In genomic region chr17:76561799-76562268, GRCh38 we compare ENCODE assay signal across 9 cellular contexts. TPM values are rescaled to one million over a fixed set of nuclear protein-coding genes. Genes with fewer than 3 reads are reported as not detected.
DNase-seq lines count a peak whose midpoint lies in the region; ATAC-seq, FAIRE-seq and TF ChIP-seq lines count a peak whose summit lies in the region.
"Had no signal": no experiment of that assay in that cellular context is flagged by ENCODE, and none has a peak within 500 bp of the region (broad histone marks: within the 10 kb centered on the region; RNA-seq: fewer than 3 reads in every experiment).

No MANE protein-coding gene starts in this region.

- in situ Hi-C loops in IMR-90 (cut with MboI; ENCODE audit: low sequenced_read_pairs) (no loop called here), K562 (cut with MboI) (no loop called here)

- H4K91ac ChIP-seq in IMR-90 (ENCODE audit: insufficient read depth, low read depth, low read length), result no peak overlapping the region

- H3K56ac ChIP-seq in IMR-90 (ENCODE audit: extremely low read depth, insufficient read depth, low read length), result no peak overlapping the region

- peak overlapping the region in 7 of 11 experiments; percentile 13 to 99 (median 93); a peak in 7 of 22 replicates for H3K9ac ChIP-seq in BLaER1 treated with 17β-estradiol and CSF1 and Interleukin-3, amounts not matched to agents 10 nM and 100 nM
- H3K9ac ChIP-seq in IMR-90 (ENCODE audit: low read depth, low read length), result no peak overlapping the region
- peak overlapping the region; percentile 82 to 95 for H3K9ac ChIP-seq in K562 (ENCODE audit: insufficient read depth in 1 of 2, low read depth in 2 of 2, low read length in 2 of 2)

- H3K79me1 ChIP-seq in IMR-90 (ENCODE audit: low read depth in 1 of 2, low read length in 2 of 2), result peaks cover 12 to 68% of the 10 kb centered on the region in 2 experiments

- no peak overlapping the region for H2BK120ac ChIP-seq in IMR-90 (ENCODE audit: low read depth, low read length)

- H3K23ac ChIP-seq in IMR-90 (ENCODE audit: low read depth, low read length), result peak overlapping the region; percentile 33; the same call in 1 of the 2 replicates

- TF ChIP-seq RAD21 in IMR-90 (IDR thresholded peaks at IDR 0.05; ENCODE audit: low read length) (no peak), K562 (CRISPR knock-in tag; conservative IDR thresholded peaks at IDR 0.05 in 1 of 2, IDR thresholded peaks at IDR 0.05 in 1 of 2) (no peak)

- H3K9me1 ChIP-seq in IMR-90 (ENCODE audit: insufficient read depth, low read length) (peaks cover 12% of the 10 kb centered on the region), K562 (ENCODE audit: control insufficient read depth, insufficient read depth, low read length) (no peaks in the 10 kb centered on the region)

- no peak overlapping the region for H2AK9ac ChIP-seq in IMR-90 (replicated peaks; ENCODE audit: low read depth, low read length, poor library complexity)

- H4K20me1 ChIP-seq in BLaER1 treated with 17β-estradiol and CSF1 and Interleukin-3, amounts not matched to agents 10 nM and 100 nM, result peaks cover 73 to 88% (median 84%) of the 10 kb centered on the region in 11 experiments
- peaks cover 75% of the 10 kb centered on the region for H4K20me1 ChIP-seq in IMR-90 (ENCODE audit: insufficient read depth, low read length)
- H4K20me1 ChIP-seq in K562 (replicated peaks; ENCODE audit: control insufficient read depth, insufficient read depth, low read length), result peaks cover 36% of the 10 kb centered on the region

- no peak overlapping the region; a peak in 1 of 4 replicates for H4K8ac ChIP-seq in IMR-90 (ENCODE audit: low read depth in 2 of 2, low read length in 2 of 2)

- 0 out of 2 replicates have a peak overlapping the region, but pooled peaks have one; percentile 20 for H3K14ac ChIP-seq in IMR-90 (replicated peaks; ENCODE audit: low read depth, low read length)

- no peaks in the 10 kb centered on the region for H3K9me3 ChIP-seq in BLaER1 treated with 17β-estradiol and CSF1 and Interleukin-3, amounts not matched to agents 10 nM and 100 nM (replicated peaks in 1 of 11)
- no peaks in the 10 kb centered on the region for H3K9me3 ChIP-seq in IMR-90 (ENCODE audit: control insufficient read depth, insufficient read depth, low read length)
- H3K9me3 ChIP-seq in K562 (replicated peaks; ENCODE audit: control insufficient read depth, insufficient read depth, low read depth, low read length), result no peaks in the 10 kb centered on the region
- no peaks in the 10 kb centered on the region for H3K9me3 ChIP-seq in mesodermal cell (ENCODE audit: control insufficient read depth, low read length)

- BruUV-seq in IMR-90 (replicated peaks; lab: Mats Ljungman, UMichigan), result no TSS peak
- no TSS peak for BruUV-seq in K562 (replicated peaks; lab: Mats Ljungman, UMichigan)

- ATAC-seq in IMR-90 (ENCODE audit: low read depth) (no peak), K562 (no peak)

- H3K36me3 ChIP-seq in BLaER1 treated with 17β-estradiol and CSF1 and Interleukin-3, amounts not matched to agents 10 nM and 100 nM, result peaks cover 46 to 84% (median 76%) of the 10 kb centered on the region in 11 experiments
- H3K36me3 ChIP-seq in IMR-90 (ENCODE audit: control insufficient read depth, insufficient read depth, low read length), result peaks cover 31% of the 10 kb centered on the region
- H3K36me3 ChIP-seq in K562 (ENCODE audit: control insufficient read depth, insufficient read depth, low read length), result peaks cover 77% of the 10 kb centered on the region
- peaks cover 71% of the 10 kb centered on the region for H3K36me3 ChIP-seq in mesodermal cell (ENCODE audit: control insufficient read depth, insufficient read depth, low read length)

- H3K4me1 ChIP-seq in BLaER1 treated with 17β-estradiol and CSF1 and Interleukin-3, amounts not matched to agents 10 nM and 100 nM, result peaks cover 46 to 69% (median 57%) of the 10 kb centered on the region in 10 experiments
- H3K4me1 ChIP-seq in IMR-90 (ENCODE audit: control insufficient read depth, insufficient read depth, low read length), result peaks cover 17% of the 10 kb centered on the region
- peaks cover 26 to 30% of the 10 kb centered on the region in 2 experiments for H3K4me1 ChIP-seq in K562 (replicated peaks in 1 of 2; ENCODE audit: control insufficient read depth in 2 of 2, insufficient read depth in 2 of 2, low read length in 2 of 2)
- peaks cover 26% of the 10 kb centered on the region for H3K4me1 ChIP-seq in mesodermal cell (ENCODE audit: control insufficient read depth, insufficient read depth, low read length, poor library complexity, severe bottlenecking)

- no peaks in the 10 kb centered on the region for H3K27me3 ChIP-seq in BLaER1 treated with 17β-estradiol and CSF1 and Interleukin-3, amounts not matched to agents 10 nM and 100 nM
- no peaks in the 10 kb centered on the region for H3K27me3 ChIP-seq in IMR-90 (ENCODE audit: control insufficient read depth, insufficient read depth, low read length)
- no peaks in the 10 kb centered on the region for H3K27me3 ChIP-seq in K562 (ENCODE audit: control insufficient read depth in 2 of 2, insufficient read depth in 2 of 2, low read length in 2 of 2)

- TF ChIP-seq POLR2A in IMR-90 (IDR thresholded peaks at IDR 0.05; ENCODE audit: low read depth, low read length) (no peak), K562 (conservative IDR thresholded peaks at IDR 0.05) (no peak; the same call in 1 of the 2 replicates)

- dilution Hi-C loops in IMR-90 (cut with HindIII; ENCODE audit: low sequenced_read_pairs, unreplicated experiment), result no loop called here

- H2BK15ac ChIP-seq in IMR-90 (ENCODE audit: low read depth, low read length), result no peak overlapping the region

- POLR2A ChIA-PET in IMR-90 (lab: Charles Lee; ENCODE audit: unreplicated experiment), result interaction anchor here (1.0 kb wide), 1 partner anchor 21 kb away, joined by 3 read pairs; no protein-coding TSS in a partner anchor
- POLR2A ChIA-PET in K562 (lab: Yijun Ruan, JAX), result interaction anchor here (0.7 to 5.8 kb wide), 5 partner anchors 10 to 135 kb away, joined by 3 to 38 read pairs (median 3); no protein-coding TSS in a partner anchor

- FAIRE-seq in K562 (lab: Jason Lieb, UNC), result no peak

- no peak overlapping the region for H2AFZ ChIP-seq in IMR-90 (replicated peaks; ENCODE audit: low read length, poor library complexity)
- no peak overlapping the region for H2AFZ ChIP-seq in K562 (ENCODE audit: low read depth, low read length)

- H3K27ac ChIP-seq in BLaER1 treated with 17β-estradiol and CSF1 and Interleukin-3, amounts not matched to agents 10 nM and 100 nM, result no peak overlapping the region
- H3K27ac ChIP-seq in IMR-90 (ENCODE audit: insufficient read depth, low read length) (peak overlapping the region; percentile 66; the same call in 1 of the 2 replicates), K562 (ENCODE audit: extremely low read depth, low read depth, low read length) (peak overlapping the region; percentile 94; the same call in 2 of the 3 replicates), mesodermal cell (ENCODE audit: low read depth, low read length, severe bottlenecking) (peak overlapping the region; percentile 17)

- H2BK5ac ChIP-seq in IMR-90 (ENCODE audit: low read depth, low read length, poor library complexity, severe bottlenecking), result peak overlapping the region; percentile 72

- H4K5ac ChIP-seq in IMR-90 (ENCODE audit: low read depth, low read length), result no peak overlapping the region

- peak overlapping the region; percentile 18; the same call in 1 of the 2 replicates for H2AK5ac ChIP-seq in IMR-90 (ENCODE audit: low read depth, low read length)

- no peak for TF ChIP-seq EP300 in K562 (IDR thresholded peaks at IDR 0.05; ENCODE audit: low read length)

- H3K4ac ChIP-seq in IMR-90 (ENCODE audit: low read depth, low read length), result peak overlapping the region; percentile 17

- H3K4me2 ChIP-seq in BLaER1 treated with 17β-estradiol and CSF1 and Interleukin-3, amounts not matched to agents 10 nM and 100 nM, result peak overlapping the region; percentile 78 to 96 (median 90); a peak in 21 of 22 replicates
- H3K4me2 ChIP-seq in IMR-90 (ENCODE audit: low read depth, low read length) (peak overlapping the region; percentile 37), K562 (ENCODE audit: insufficient read depth, low read length) (peak overlapping the region; percentile 95)

- peak overlapping the region in 1 of 10 experiments; percentile 4; a peak in 1 of 20 replicates for H3K4me3 ChIP-seq in BLaER1 treated with 17β-estradiol and CSF1 and Interleukin-3, amounts not matched to agents 10 nM and 100 nM
- H3K4me3 ChIP-seq in IMR-90 (ENCODE audit: insufficient read depth, low read depth, low read length) (no peak overlapping the region), K562 (peak overlapping the region; percentile 57), mesodermal cell (ENCODE audit: extremely low read depth, insufficient read depth, low read length, poor library complexity, severe bottlenecking) (no peak overlapping the region)

- H3K18ac ChIP-seq in IMR-90 (ENCODE audit: low read depth, low read length), result 0 out of 2 replicates have a peak overlapping the region, but pooled peaks have one; percentile 1

- CTCF ChIA-PET in IMR-90 (lab: Yijun Ruan, JAX), result interaction anchor here (1.1 to 2.1 kb wide), 2 partner anchors 21 to 62 kb away, joined by 4 to 5 read pairs; no protein-coding TSS in a partner anchor
- CTCF ChIA-PET in K562 (lab: Yijun Ruan, JAX; ENCODE audit: low intra/inter-chr PET ratio), result no interaction called here

- no peak for TF ChIP-seq CTCF in IMR-90 (conservative IDR thresholded peaks at IDR 0.05; ENCODE audit: low read depth, low read length)
- TF ChIP-seq CTCF in K562 (IDR thresholded peaks at IDR 0.05 in 2 of 3, conservative IDR thresholded peaks at IDR 0.05 in 1 of 3; ENCODE audit: insufficient read depth in 2 of 3, low read depth in 1 of 3, low read length in 3 of 3), result no peak

- DNase-seq in IMR-90, result no peak
- DNase-seq in K562 (ENCODE audit: extremely low read depth in 1 of 4, low spot score in 3 of 4), result no peak
- DNase-seq in DMS114 treated with DMSO at 0.1 percent for 48 hours (lab: John Stamatoyannopoulos, UW; ENCODE audit: unreplicated experiment), result no peak
- DNase-seq in hypothalamus (lab: John Stamatoyannopoulos, UW), result no peak
- DNase-seq in NCI-H82 (lab: John Stamatoyannopoulos, UW), result no peak
- no peak for DNase-seq in C1 segment of cervical spinal cord (lab: John Stamatoyannopoulos, UW)

- intact Hi-C loops in IMR-90 (cut with micrococcal nuclease), result loop anchor here (1.0 kb wide), 1 partner anchor 61 kb away; no protein-coding TSS in a partner anchor
- intact Hi-C loops in K562 (cut with micrococcal nuclease), result no loop called here

- no peak overlapping the region for H2BK20ac ChIP-seq in IMR-90 (ENCODE audit: low read depth, low read length)

- H3K79me2 ChIP-seq in K562 (ENCODE audit: control insufficient read depth, insufficient read depth, low read length), result peaks cover 69% of the 10 kb centered on the region

- 14% methylated on average over 1 of the region's 5 CpGs; no CpG with 5 or more reads in 1 of the 2 experiments for WGBS in IMR-90 (ENCODE audit: extremely low coverage in 2 of 2, insufficient read length in 1 of 2), 2 experiments
- 11% methylated on average over 5 of the region's 5 CpGs for WGBS in K562 (ENCODE audit: insufficient coverage, low coverage, missing lambda C conversion rate)
- WGBS in mesodermal cell (ENCODE audit: insufficient coverage in 2 of 2), 2 experiments, result 78 to 96% methylated on average over 3 to 4 of the region's 5 CpGs

RNA-seq across cellular contexts. Expression of gene PRCD, which starts 22.0 kb away (rescaled TPM):
- total RNA-seq in IMR-90 (2012; rRNA removed) (under 0.01 TPM in 1 of 2 replicates, not detected in the other), K562 (2014; rRNA removed) (not detected in 2 replicates), K562 (2014; rRNA removed; fragmentation: Illumina TruSeq; extraction: Trizol) (not detected in 2 replicates), K562 (2015; rRNA removed; fragmentation: Illumina TruSeq; extraction: Trizol) (not detected in 2 replicates), K562 (2021) (0.27 TPM in 1 of 2 replicates, not detected in the other)
- polyA plus RNA-seq in IMR-90 (2012; rRNA removed) (0.32 TPM in 2 replicates), K562 (2011; rRNA removed) (0.20 and 0.39 TPM in 2 replicates), K562 (2014; fragmentation: Illumina TruSeq; extraction: Trizol) (not detected in 2 replicates), K562 (2014; fragmentation: Nextera tagmentation; extraction: Ambion mirVana) (under 1 TPM in 1 of 2 experiments, not detected in 1; 0.25 TPM), K562 (2014; rRNA removed) (0.21 TPM in 1 of 2 replicates, not detected in the other)
- 0.24 and 0.26 TPM in 2 replicates for polyA plus RNA-seq in IMR-90 (2012; cell fraction: cytosol; rRNA removed)
- polyA plus RNA-seq in IMR-90 (2012; cell fraction: nucleus; rRNA removed; ENCODE audit: low replicate concordance), result 1.4 and 3.8 TPM in 2 replicates
- 0.14 TPM in 1 of 2 replicates, not detected in the other for total RNA-seq in K562 (2011; cell fraction: chromatin; rRNA removed; ENCODE audit: low replicate concordance)
- total RNA-seq in K562 (2011; cell fraction: nucleolus; rRNA removed), result not detected in 2 replicates
- total RNA-seq in K562 (2011; cell fraction: nucleoplasm; rRNA removed), result not detected in 2 replicates
- polyA plus RNA-seq in K562 (2011; cell fraction: cytosol; rRNA removed), result not detected in 2 replicates
- polyA plus RNA-seq in K562 (2011; cell fraction: nucleus; rRNA removed), result 0.10 and 0.13 TPM in 2 replicates
- polyA plus RNA-seq in K562 (2012), result 0.26 and 0.65 TPM in 2 replicates
- 0.07 TPM in 1 of 2 replicates, not detected in the other for polyA minus RNA-seq in K562 (2011; rRNA and poly(A)+ RNA removed)
- polyA minus RNA-seq in K562 (2011; cell fraction: cytosol; rRNA and poly(A)+ RNA removed), result not detected in 2 replicates
- polyA minus RNA-seq in K562 (2011; cell fraction: nucleus; rRNA and poly(A)+ RNA removed), result not detected in 2 replicates
- polyA plus RNA-seq in mesodermal cell (2013, experiment 1 of 2), result 5.8 TPM
- 9.9 TPM for polyA plus RNA-seq in mesodermal cell (2013, experiment 2 of 2)
- total RNA-seq: T-helper 1 cell treated with Interleukin-12 subunit alpha and Interleukin-12 subunit beta and Interleukin-4 antibody, amounts not matched to agents 30 ng/mL and 1 ng/mL, for 36 hours had no signal

RNA-seq across cellular contexts. Expression of gene ST6GALNAC2, which starts 23.8 kb away (rescaled TPM):
- not detected in 2 replicates for total RNA-seq in IMR-90 (2012; rRNA removed)
- 0.10 TPM in 1 of 2 replicates, not detected in the other for polyA plus RNA-seq in IMR-90 (2012; rRNA removed)
- 0.06 and 0.18 TPM in 2 replicates for polyA plus RNA-seq in IMR-90 (2012; cell fraction: cytosol; rRNA removed)
- 0.03 and 0.25 TPM in 2 replicates for polyA plus RNA-seq in IMR-90 (2012; cell fraction: nucleus; rRNA removed; ENCODE audit: low replicate concordance)
- not detected in 2 replicates for total RNA-seq in K562 (2011; cell fraction: chromatin; rRNA removed; ENCODE audit: low replicate concordance)
- not detected in 2 replicates for total RNA-seq in K562 (2011; cell fraction: nucleolus; rRNA removed)
- total RNA-seq in K562 (2011; cell fraction: nucleoplasm; rRNA removed), result not detected in 2 replicates
- total RNA-seq in K562 (2014; rRNA removed), result not detected in 2 replicates
- total RNA-seq in K562 (2014; rRNA removed; fragmentation: Illumina TruSeq; extraction: Trizol), result not detected in 2 replicates
- not detected in 2 replicates for total RNA-seq in K562 (2015; rRNA removed; fragmentation: Illumina TruSeq; extraction: Trizol)
- total RNA-seq in K562 (2021), result not detected in 2 replicates
- polyA plus RNA-seq in K562 (2011; rRNA removed), result not detected in 2 replicates
- polyA plus RNA-seq in K562 (2011; cell fraction: cytosol; rRNA removed), result not detected in 2 replicates
- polyA plus RNA-seq in K562 (2011; cell fraction: nucleus; rRNA removed), result not detected in 2 replicates
- polyA plus RNA-seq in K562 (2012), result not detected in 2 replicates
- polyA plus RNA-seq in K562 (2014; fragmentation: Illumina TruSeq; extraction: Trizol), result 0.18 TPM in 1 of 2 replicates, not detected in the other
- polyA plus RNA-seq in K562 (2014; fragmentation: Nextera tagmentation; extraction: Ambion mirVana), result not detected
- polyA plus RNA-seq in K562 (2014; rRNA removed), result not detected in 2 replicates
- not detected in 2 replicates for polyA minus RNA-seq in K562 (2011; rRNA and poly(A)+ RNA removed)
- polyA minus RNA-seq in K562 (2011; cell fraction: cytosol; rRNA and poly(A)+ RNA removed), result not detected in 2 replicates
- not detected in 2 replicates for polyA minus RNA-seq in K562 (2011; cell fraction: nucleus; rRNA and poly(A)+ RNA removed)
- 0.52 TPM for polyA plus RNA-seq in mesodermal cell (2013, experiment 1 of 2)
- polyA plus RNA-seq in mesodermal cell (2013, experiment 2 of 2), result 0.25 TPM
- total RNA-seq: T-helper 1 cell treated with Interleukin-12 subunit alpha and Interleukin-12 subunit beta and Interleukin-4 antibody, amounts not matched to agents 30 ng/mL and 1 ng/mL, for 36 hours had no signal

RNA-seq across cellular contexts. Expression of gene CYGB, which starts 24.3 kb away (rescaled TPM):
- total RNA-seq in IMR-90 (2012; rRNA removed) (1.3 and 1.7 TPM in 2 replicates), K562 (2014; rRNA removed) (0.95 TPM in 1 of 2 replicates, not detected in the other), K562 (2014; rRNA removed; fragmentation: Illumina TruSeq; extraction: Trizol) (0.16 TPM in 1 of 2 replicates, not detected in the other), K562 (2015; rRNA removed; fragmentation: Illumina TruSeq; extraction: Trizol) (not detected in 2 replicates), K562 (2021) (0.13 and 0.24 TPM in 2 replicates)
- polyA plus RNA-seq in IMR-90 (2012; rRNA removed) (2.9 and 3.5 TPM in 2 replicates), K562 (2011; rRNA removed) (0.05 and 0.08 TPM in 2 replicates), K562 (2014; fragmentation: Illumina TruSeq; extraction: Trizol) (0.54 TPM in 1 of 2 replicates, not detected in the other), K562 (2014; fragmentation: Nextera tagmentation; extraction: Ambion mirVana) (not detected), K562 (2014; rRNA removed) (0.11 and 0.12 TPM in 2 replicates)
- polyA plus RNA-seq in IMR-90 (2012; cell fraction: cytosol; rRNA removed), result 3.6 and 4.3 TPM in 2 replicates
- 1.2 and 1.9 TPM in 2 replicates for polyA plus RNA-seq in IMR-90 (2012; cell fraction: nucleus; rRNA removed; ENCODE audit: low replicate concordance)
- 0.84 TPM in 1 of 2 replicates, not detected in the other for total RNA-seq in K562 (2011; cell fraction: chromatin; rRNA removed; ENCODE audit: low replicate concordance)
- 0.66 TPM in 1 of 2 replicates, not detected in the other for total RNA-seq in K562 (2011; cell fraction: nucleolus; rRNA removed)
- total RNA-seq in K562 (2011; cell fraction: nucleoplasm; rRNA removed), result 1.2 TPM in 1 of 2 replicates, not detected in the other
- 0.18 and 0.40 TPM in 2 replicates for polyA plus RNA-seq in K562 (2011; cell fraction: cytosol; rRNA removed)
- 0.20 and 0.38 TPM in 2 replicates for polyA plus RNA-seq in K562 (2011; cell fraction: nucleus; rRNA removed)
- polyA plus RNA-seq in K562 (2012), result 0.09 and 0.24 TPM in 2 replicates
- polyA minus RNA-seq in K562 (2011; rRNA and poly(A)+ RNA removed), result not detected in 2 replicates
- polyA minus RNA-seq in K562 (2011; cell fraction: cytosol; rRNA and poly(A)+ RNA removed), result not detected in 2 replicates
- not detected in 2 replicates for polyA minus RNA-seq in K562 (2011; cell fraction: nucleus; rRNA and poly(A)+ RNA removed)
- 18.2 TPM for polyA plus RNA-seq in mesodermal cell (2013, experiment 1 of 2)
- 19.4 TPM for polyA plus RNA-seq in mesodermal cell (2013, experiment 2 of 2)

Comparison
In these comparisons a context has a peak if more than half of its experiments do, and no peak if none do; other contexts are left out.
1. H3K27ac ChIP-seq: peak in IMR-90 (single experiment), K562 (single experiment) and mesodermal cell (single experiment); none in BLaER1 treated with 17β-estradiol and CSF1 and Interleukin-3, amounts not matched to agents 10 nM and 100 nM (0 of 11).
2. H3K4me2 ChIP-seq: peak in every context shown above with its lines; median percentile 95 in K562; 90 in BLaER1 treated with 17β-estradiol and CSF1 and Interleukin-3, amounts not matched to agents 10 nM and 100 nM; 37 in IMR-90.